Comparison of ENCODE assay signal across 2 cellular contexts in genomic region chr2:188047760-188048159, GRCh38.
A peak's percentile ranks its signal among the peaks of the same experiment; 100 is the strongest.
TF ChIP-seq lines count a peak whose summit lies in the region.

No MANE protein-coding gene starts in this region.

TF ChIP-seq in HEK293T, 16 proteins besides CTCF, POLR2A, EP300 and RAD21:
- TF ChIP-seq FOXM1 (IDR thresholded peaks at IDR 0.05; ENCODE audit: borderline replicate concordance) (no peak), L3MBTL2 (conservative IDR thresholded peaks at IDR 0.05) (no peak), ARNT (IDR thresholded peaks at IDR 0.05) (no peak), ZNF384 (IDR thresholded peaks at IDR 0.05) (0 out of 2 replicates have a peak, but pooled peaks have one; percentile 27)
- TF ChIP-seq, protein P1, sequence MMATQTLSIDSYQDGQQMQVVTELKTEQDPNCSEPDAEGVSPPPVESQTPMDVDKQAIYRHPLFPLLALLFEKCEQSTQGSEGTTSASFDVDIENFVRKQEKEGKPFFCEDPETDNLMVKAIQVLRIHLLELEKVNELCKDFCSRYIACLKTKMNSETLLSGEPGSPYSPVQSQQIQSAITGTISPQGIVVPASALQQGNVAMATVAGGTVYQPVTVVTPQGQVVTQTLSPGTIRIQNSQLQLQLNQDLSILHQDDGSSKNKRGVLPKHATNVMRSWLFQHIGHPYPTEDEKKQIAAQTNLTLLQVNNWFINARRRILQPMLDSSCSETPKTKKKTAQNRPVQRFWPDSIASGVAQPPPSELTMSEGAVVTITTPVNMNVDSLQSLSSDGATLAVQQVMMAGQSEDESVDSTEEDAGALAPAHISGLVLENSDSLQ (IDR thresholded peaks at IDR 0.05) = peak; percentile 55; the same call in 1 of the 2 replicates
TF ChIP-seq in HEK293T: peak in this region for 2.

TF ChIP-seq in H1, 55 proteins besides CTCF, POLR2A, EP300 and RAD21:
- TF ChIP-seq SIX5 (IDR thresholded peaks at IDR 0.05; ENCODE audit: low read depth, low read length) (no peak), SP4 (IDR thresholded peaks at IDR 0.05; ENCODE audit: low read length) (no peak), TEAD4 (IDR thresholded peaks at IDR 0.05; ENCODE audit: low read depth, low read length) (no peak), PHF8 (conservative IDR thresholded peaks at IDR 0.05; ENCODE audit: low read depth, low read length) (no peak), TAF7 (optimal IDR thresholded peaks at IDR 0.05; ENCODE audit: borderline replicate concordance, low read depth, low read length) (no peak), RFX5 (IDR thresholded peaks at IDR 0.05; ENCODE audit: borderline replicate concordance, low read depth, low read length) (no peak), ASH2L (IDR thresholded peaks at IDR 0.05; ENCODE audit: low read length) (no peak), TAF1 (IDR thresholded peaks at IDR 0.05; ENCODE audit: low read depth, low read length) (no peak), CTBP2 (IDR thresholded peaks at IDR 0.05; ENCODE audit: borderline replicate concordance, insufficient read depth, insufficient read length, low read length) (no peak), SP1 (IDR thresholded peaks at IDR 0.05; ENCODE audit: low read depth, low read length) (no peak), HDAC2 (IDR thresholded peaks at IDR 0.05; ENCODE audit: borderline replicate concordance in 1 of 2, low read depth in 2 of 2, low read length in 2 of 2) (no peak), JUN (IDR thresholded peaks at IDR 0.05; ENCODE audit: low read depth, low read length) (no peak), SAP30 (IDR thresholded peaks at IDR 0.05; ENCODE audit: insufficient read depth, insufficient replicate concordance, low read length) (no peak), CBX8 (IDR thresholded peaks at IDR 0.05; ENCODE audit: borderline replicate concordance, low read depth, low read length) (no peak), JUND (IDR thresholded peaks at IDR 0.05; ENCODE audit: low read length) (no peak), GTF2F1 (IDR thresholded peaks at IDR 0.05; ENCODE audit: borderline replicate concordance, low read depth, low read length) (no peak), ZNF274 (IDR thresholded peaks at IDR 0.05; ENCODE audit: borderline replicate concordance, extremely low read depth, low read length) (no peak), POLR2AphosphoS5 (IDR thresholded peaks at IDR 0.05; ENCODE audit: low read depth, low read length) (no peak)
- TF ChIP-seq, protein P2, sequence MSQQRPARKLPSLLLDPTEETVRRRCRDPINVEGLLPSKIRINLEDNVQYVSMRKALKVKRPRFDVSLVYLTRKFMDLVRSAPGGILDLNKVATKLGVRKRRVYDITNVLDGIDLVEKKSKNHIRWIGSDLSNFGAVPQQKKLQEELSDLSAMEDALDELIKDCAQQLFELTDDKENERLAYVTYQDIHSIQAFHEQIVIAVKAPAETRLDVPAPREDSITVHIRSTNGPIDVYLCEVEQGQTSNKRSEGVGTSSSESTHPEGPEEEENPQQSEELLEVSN (IDR thresholded peaks at IDR 0.05) = no peak
- TF ChIP-seq, protein P3, sequence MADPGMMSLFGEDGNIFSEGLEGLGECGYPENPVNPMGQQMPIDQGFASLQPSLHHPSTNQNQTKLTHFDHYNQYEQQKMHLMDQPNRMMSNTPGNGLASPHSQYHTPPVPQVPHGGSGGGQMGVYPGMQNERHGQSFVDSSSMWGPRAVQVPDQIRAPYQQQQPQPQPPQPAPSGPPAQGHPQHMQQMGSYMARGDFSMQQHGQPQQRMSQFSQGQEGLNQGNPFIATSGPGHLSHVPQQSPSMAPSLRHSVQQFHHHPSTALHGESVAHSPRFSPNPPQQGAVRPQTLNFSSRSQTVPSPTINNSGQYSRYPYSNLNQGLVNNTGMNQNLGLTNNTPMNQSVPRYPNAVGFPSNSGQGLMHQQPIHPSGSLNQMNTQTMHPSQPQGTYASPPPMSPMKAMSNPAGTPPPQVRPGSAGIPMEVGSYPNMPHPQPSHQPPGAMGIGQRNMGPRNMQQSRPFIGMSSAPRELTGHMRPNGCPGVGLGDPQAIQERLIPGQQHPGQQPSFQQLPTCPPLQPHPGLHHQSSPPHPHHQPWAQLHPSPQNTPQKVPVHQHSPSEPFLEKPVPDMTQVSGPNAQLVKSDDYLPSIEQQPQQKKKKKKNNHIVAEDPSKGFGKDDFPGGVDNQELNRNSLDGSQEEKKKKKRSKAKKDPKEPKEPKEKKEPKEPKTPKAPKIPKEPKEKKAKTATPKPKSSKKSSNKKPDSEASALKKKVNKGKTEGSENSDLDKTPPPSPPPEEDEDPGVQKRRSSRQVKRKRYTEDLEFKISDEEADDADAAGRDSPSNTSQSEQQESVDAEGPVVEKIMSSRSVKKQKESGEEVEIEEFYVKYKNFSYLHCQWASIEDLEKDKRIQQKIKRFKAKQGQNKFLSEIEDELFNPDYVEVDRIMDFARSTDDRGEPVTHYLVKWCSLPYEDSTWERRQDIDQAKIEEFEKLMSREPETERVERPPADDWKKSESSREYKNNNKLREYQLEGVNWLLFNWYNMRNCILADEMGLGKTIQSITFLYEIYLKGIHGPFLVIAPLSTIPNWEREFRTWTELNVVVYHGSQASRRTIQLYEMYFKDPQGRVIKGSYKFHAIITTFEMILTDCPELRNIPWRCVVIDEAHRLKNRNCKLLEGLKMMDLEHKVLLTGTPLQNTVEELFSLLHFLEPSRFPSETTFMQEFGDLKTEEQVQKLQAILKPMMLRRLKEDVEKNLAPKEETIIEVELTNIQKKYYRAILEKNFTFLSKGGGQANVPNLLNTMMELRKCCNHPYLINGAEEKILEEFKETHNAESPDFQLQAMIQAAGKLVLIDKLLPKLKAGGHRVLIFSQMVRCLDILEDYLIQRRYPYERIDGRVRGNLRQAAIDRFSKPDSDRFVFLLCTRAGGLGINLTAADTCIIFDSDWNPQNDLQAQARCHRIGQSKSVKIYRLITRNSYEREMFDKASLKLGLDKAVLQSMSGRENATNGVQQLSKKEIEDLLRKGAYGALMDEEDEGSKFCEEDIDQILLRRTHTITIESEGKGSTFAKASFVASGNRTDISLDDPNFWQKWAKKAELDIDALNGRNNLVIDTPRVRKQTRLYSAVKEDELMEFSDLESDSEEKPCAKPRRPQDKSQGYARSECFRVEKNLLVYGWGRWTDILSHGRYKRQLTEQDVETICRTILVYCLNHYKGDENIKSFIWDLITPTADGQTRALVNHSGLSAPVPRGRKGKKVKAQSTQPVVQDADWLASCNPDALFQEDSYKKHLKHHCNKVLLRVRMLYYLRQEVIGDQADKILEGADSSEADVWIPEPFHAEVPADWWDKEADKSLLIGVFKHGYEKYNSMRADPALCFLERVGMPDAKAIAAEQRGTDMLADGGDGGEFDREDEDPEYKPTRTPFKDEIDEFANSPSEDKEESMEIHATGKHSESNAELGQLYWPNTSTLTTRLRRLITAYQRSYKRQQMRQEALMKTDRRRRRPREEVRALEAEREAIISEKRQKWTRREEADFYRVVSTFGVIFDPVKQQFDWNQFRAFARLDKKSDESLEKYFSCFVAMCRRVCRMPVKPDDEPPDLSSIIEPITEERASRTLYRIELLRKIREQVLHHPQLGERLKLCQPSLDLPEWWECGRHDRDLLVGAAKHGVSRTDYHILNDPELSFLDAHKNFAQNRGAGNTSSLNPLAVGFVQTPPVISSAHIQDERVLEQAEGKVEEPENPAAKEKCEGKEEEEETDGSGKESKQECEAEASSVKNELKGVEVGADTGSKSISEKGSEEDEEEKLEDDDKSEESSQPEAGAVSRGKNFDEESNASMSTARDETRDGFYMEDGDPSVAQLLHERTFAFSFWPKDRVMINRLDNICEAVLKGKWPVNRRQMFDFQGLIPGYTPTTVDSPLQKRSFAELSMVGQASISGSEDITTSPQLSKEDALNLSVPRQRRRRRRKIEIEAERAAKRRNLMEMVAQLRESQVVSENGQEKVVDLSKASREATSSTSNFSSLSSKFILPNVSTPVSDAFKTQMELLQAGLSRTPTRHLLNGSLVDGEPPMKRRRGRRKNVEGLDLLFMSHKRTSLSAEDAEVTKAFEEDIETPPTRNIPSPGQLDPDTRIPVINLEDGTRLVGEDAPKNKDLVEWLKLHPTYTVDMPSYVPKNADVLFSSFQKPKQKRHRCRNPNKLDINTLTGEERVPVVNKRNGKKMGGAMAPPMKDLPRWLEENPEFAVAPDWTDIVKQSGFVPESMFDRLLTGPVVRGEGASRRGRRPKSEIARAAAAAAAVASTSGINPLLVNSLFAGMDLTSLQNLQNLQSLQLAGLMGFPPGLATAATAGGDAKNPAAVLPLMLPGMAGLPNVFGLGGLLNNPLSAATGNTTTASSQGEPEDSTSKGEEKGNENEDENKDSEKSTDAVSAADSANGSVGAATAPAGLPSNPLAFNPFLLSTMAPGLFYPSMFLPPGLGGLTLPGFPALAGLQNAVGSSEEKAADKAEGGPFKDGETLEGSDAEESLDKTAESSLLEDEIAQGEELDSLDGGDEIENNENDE (IDR thresholded peaks at IDR 0.05; ENCODE audit: insufficient replicate concordance, low read length) = no peak
